Comparison of ENCODE assay signal across 8 cellular contexts in the genomic region with DNA sequence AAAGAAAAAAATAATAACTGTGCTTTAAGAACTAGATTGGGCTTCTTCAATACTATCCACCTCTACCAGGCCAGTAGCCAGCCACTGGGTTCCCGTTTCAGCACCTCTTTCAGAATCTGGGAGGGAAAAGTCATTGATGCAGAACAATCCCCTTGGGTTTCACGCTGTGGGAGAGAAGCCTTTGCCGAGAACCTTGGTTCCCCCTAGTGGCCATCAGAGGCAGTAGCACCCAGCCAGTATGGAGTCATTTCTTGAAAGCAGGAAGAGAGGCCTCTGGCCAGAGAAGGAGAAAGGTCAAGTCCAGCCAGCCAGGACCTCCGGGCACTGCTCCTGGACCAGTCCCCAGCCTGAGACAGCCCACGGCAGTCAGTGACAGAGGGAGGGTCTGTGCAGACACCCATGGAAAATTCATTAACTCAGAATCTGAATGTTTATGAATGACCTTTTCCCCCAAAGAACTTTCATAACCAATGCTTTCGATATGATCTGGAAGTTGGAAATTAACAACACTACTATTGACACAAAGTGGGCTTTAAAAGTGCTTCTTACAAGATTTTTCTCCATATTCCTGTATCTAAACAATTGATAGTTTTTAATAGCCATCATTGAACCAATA. TPM values are rescaled to one million over a fixed set of nuclear protein-coding genes. Genes with fewer than 3 reads are reported as not detected.
DNase-seq lines count a peak whose midpoint lies in the region; ATAC-seq, FAIRE-seq and TF ChIP-seq lines count a peak whose summit lies in the region.

No MANE protein-coding gene starts in this region.

- no peak overlapping the region for H3K27ac ChIP-seq in foreskin keratinocyte

- no peaks in the 10 kb centered on the region for H3K9me3 Mint-ChIP-seq in type B pancreatic cell

- no peaks in the 10 kb centered on the region for H3K36me3 Mint-ChIP-seq in type B pancreatic cell

- DNase-seq in EL (peak; percentile 74), KG1 (lab: John Stamatoyannopoulos, UW) (peak; percentile 55), RCC 7860 (ENCODE audit: low spot score) (peak; percentile 65), foreskin keratinocyte (peak in 1 of 2 donors; percentile 32), omental fat pad (ENCODE audit: low spot score) (no peak), type B pancreatic cell (ENCODE audit: extremely low spot score, unreplicated experiment) (no peak)
- peak; percentile 9 to 11 for DNase-seq in activated T-helper 1 cell treated with anti-CD3 and anti-CD28 coated beads, Interleukin-2, amount 50 U/mL, for 16 hours (ENCODE audit: low read depth in 1 of 2, low spot score in 1 of 2)

- peaks cover 7% of the 10 kb centered on the region for H3K27me3 ChIP-seq in foreskin keratinocyte

- TF ChIP-seq CTCF in foreskin keratinocyte (conservative IDR thresholded peaks at IDR 0.05): peak; percentile 88
- TF ChIP-seq CTCF in omental fat pad (IDR thresholded peaks at IDR 0.05): peak in 2 of 3 donors; percentile 46 to 89
- TF ChIP-seq CTCF in type B pancreatic cell (conservative IDR thresholded peaks at IDR 0.05): peak; percentile 96

- peak; percentile 73 for FAIRE-seq in RCC 7860 (lab: Jason Lieb, UNC)

- H3K27ac Mint-ChIP-seq in type B pancreatic cell: peak overlapping the region; percentile 26

- ATAC-seq in GM21723 (IDR thresholded peaks at IDR 0.05; ENCODE audit: unreplicated experiment) (peak; percentile 93), foreskin keratinocyte (peak; percentile 81), omental fat pad (ENCODE audit: low FRiP score) (peak; percentile 78)

- peaks cover 16% of the 10 kb centered on the region for H3K4me1 Mint-ChIP-seq in type B pancreatic cell (ENCODE audit: unreplicated experiment)

- no peak overlapping the region for H3K4me3 Mint-ChIP-seq in type B pancreatic cell

- peaks cover 18% of the 10 kb centered on the region for H3K27me3 Mint-ChIP-seq in type B pancreatic cell

- H3K4me1 ChIP-seq in foreskin keratinocyte: no peaks in the 10 kb centered on the region

RNA-seq across cellular contexts. Expression of a gene that starts 51.2 kb away (rescaled TPM):
- total RNA-seq in foreskin keratinocyte (0.04 TPM in 1 of 2 replicates, not detected in the other), omental fat pad (100 to 1,000 TPM in 1 of 4 donors, 10 to 100 TPM in 3; 31.8 to 237 (median 95.8) TPM), type B pancreatic cell (ENCODE audit: low replicate concordance) (0.40 and 0.46 TPM in 2 replicates)
- polyA plus RNA-seq in foreskin keratinocyte: 0.02 TPM in 1 of 2 replicates, not detected in the other

Comparison
In these comparisons a context has a peak if more than half of its experiments do, and no peak if none do; other contexts are left out.
1. DNase-seq: peak in EL (single experiment), KG1 (single experiment), RCC 7860 (single experiment) and activated T-helper 1 cell treated with anti-CD3 and anti-CD28 coated beads, Interleukin-2, amount 50 U/mL, for 16 hours (2 of 2); none in omental fat pad (single experiment) and type B pancreatic cell (single experiment).
2. RNA of a gene that starts 51.2 kb away (total RNA-seq): 31.8 to 237 TPM in omental fat pad; 0.40 to 0.46 TPM in type B pancreatic cell and 0.04 TPM in foreskin keratinocyte; every median in the first group is over 10 times any median in the second.
3. Peak in every context shown above with its lines, with median percentiles within 50 percentile points of each other: ATAC-seq and CTCF ChIP-seq.